ENCODE assay signal across 10 cellular contexts in genomic region chr20:11553603-11554002, GRCh38.
DNase-seq lines count a peak whose midpoint lies in the region; ATAC-seq, FAIRE-seq and TF ChIP-seq lines count a peak whose summit lies in the region.
"Had no signal": no experiment of that assay in that cellular context is flagged by ENCODE, and none has a peak within 500 bp of the region (broad histone marks: within the 10 kb centered on the region; RNA-seq: fewer than 3 reads in every experiment).

No MANE protein-coding gene starts in this region.

- no peak overlapping the region for H3K4me3 ChIP-seq in OCI-LY1 (ENCODE audit: low read depth, low read length, poor library complexity, severe bottlenecking)
- no peak overlapping the region for H3K4me3 ChIP-seq in endothelial cell of umbilical vein (replicated peaks in 1 of 3; ENCODE audit: insufficient read depth in 1 of 3, low read depth in 1 of 3, low read length in 3 of 3)

- H3K9me1 ChIP-seq in endothelial cell of umbilical vein (replicated peaks; ENCODE audit: control insufficient read depth, extremely low read depth, insufficient read depth, low read length): no peaks in the 10 kb centered on the region

- ATAC-seq in GM18870 (IDR thresholded peaks at IDR 0.05; ENCODE audit: unreplicated experiment): no peak

- no peaks in the 10 kb centered on the region for H3K36me3 ChIP-seq in OCI-LY1 (ENCODE audit: insufficient read depth, low read length)
- no peaks in the 10 kb centered on the region for H3K36me3 ChIP-seq in endothelial cell of umbilical vein (ENCODE audit: control insufficient read depth in 2 of 2, extremely low read depth in 1 of 2, insufficient read depth in 2 of 2, low read length in 2 of 2)

- dilution Hi-C loops in endothelial cell of umbilical vein (cut with MboI; ENCODE audit: extremely low pct_ligation_motif_present, low sequenced_read_pairs): no loop called here

- no peak overlapping the region for H2AFZ ChIP-seq in OCI-LY1 (ENCODE audit: low read length)
- H2AFZ ChIP-seq in endothelial cell of umbilical vein (ENCODE audit: low read depth, low read length): no peak overlapping the region

- H3F3A ChIP-seq in OCI-LY1 (ENCODE audit: insufficient read depth, low read length): no peaks in the 10 kb centered on the region

- H3K79me2 ChIP-seq in OCI-LY1 (ENCODE audit: insufficient read depth, low read length): no peaks in the 10 kb centered on the region
- no peaks in the 10 kb centered on the region for H3K79me2 ChIP-seq in endothelial cell of umbilical vein (ENCODE audit: control insufficient read depth, insufficient read depth, low read length)

- CTCF ChIA-PET in endothelial cell of umbilical vein (lab: Charles Lee): interaction anchor here (0.5 kb wide), 1 partner anchor 454 kb away, joined by 3 read pairs; no protein-coding TSS in a partner anchor

- no peak for TF ChIP-seq POLR2A in endothelial cell of umbilical vein (IDR thresholded peaks at IDR 0.05; ENCODE audit: low read depth, low read length)

- POLR2A ChIA-PET in endothelial cell of umbilical vein (lab: Charles Lee): no interaction called here

- BruUV-seq in endothelial cell of umbilical vein (replicated peaks; lab: Mats Ljungman, UMichigan): no TSS peak

- intact Hi-C loops in endothelial cell of umbilical vein (cut with micrococcal nuclease): no loop called here

- peak; percentile 11; the same call in 1 of the 2 replicates for TF ChIP-seq CTCF in OCI-LY1 (IDR thresholded peaks at IDR 0.05; ENCODE audit: low read length)
- peak in 1 of 2 donors; percentile 8 for TF ChIP-seq CTCF in endothelial cell of umbilical vein (IDR thresholded peaks at IDR 0.05; ENCODE audit: extremely low read depth in 1 of 2, insufficient read depth in 1 of 2, low read depth in 1 of 2, low read length in 2 of 2)

- H3K27me3 ChIP-seq in OCI-LY1 (ENCODE audit: insufficient read depth, low read length): no peaks in the 10 kb centered on the region
- peaks cover 0 to 2% of the 10 kb centered on the region in 2 experiments for H3K27me3 ChIP-seq in endothelial cell of umbilical vein (ENCODE audit: control insufficient read depth in 2 of 2, insufficient read depth in 2 of 2, low read length in 2 of 2)

- no peak for FAIRE-seq in endothelial cell of umbilical vein (lab: Jason Lieb, UNC)

- no peaks in the 10 kb centered on the region for H3K4me1 ChIP-seq in OCI-LY1 (ENCODE audit: insufficient read depth, low read length, severe bottlenecking)
- H3K4me1 ChIP-seq in endothelial cell of umbilical vein (ENCODE audit: control insufficient read depth, extremely low read depth, insufficient read depth, low read length): no peaks in the 10 kb centered on the region

- H3K27ac ChIP-seq in OCI-LY1 (ENCODE audit: low read depth, low read length, poor library complexity, severe bottlenecking) (no peak overlapping the region), endothelial cell of umbilical vein (ENCODE audit: insufficient read depth, low read depth, low read length) (no peak overlapping the region)

- H3K9ac ChIP-seq in OCI-LY1 (ENCODE audit: low read length): no peak overlapping the region
- no peak overlapping the region for H3K9ac ChIP-seq in endothelial cell of umbilical vein (replicated peaks; ENCODE audit: extremely low read depth, insufficient read depth, low read length)

- H3K9me2 ChIP-seq in OCI-LY1 (ENCODE audit: low read depth, low read length): no peaks in the 10 kb centered on the region

- DNase-seq in SIG-M5 treated with dmso at 0.1 percent for 504 hours (lab: John Stamatoyannopoulos, UW; ENCODE audit: unreplicated experiment) (peak; percentile 3), SIG-M5 (lab: John Stamatoyannopoulos, UW) (no peak), endothelial cell of umbilical vein (ENCODE audit: low read depth, low spot score) (peak; percentile 7), superior temporal gyrus (ENCODE audit: extremely low spot score) (peak; percentile 63), NCI-H524 treated with DMSO at 0.1 percent for 48 hours (lab: John Stamatoyannopoulos, UW) (no peak), NCI-H1048 (lab: John Stamatoyannopoulos, UW) (no peak)
- DNase-seq: activated CD8-positive, alpha-beta memory T cell treated with anti-CD3 and anti-CD28 coated beads, Interleukin-2, amount 50 U/mL, for 48 hours; GDM1 had no signal

- H3K9me3 ChIP-seq in OCI-LY1 (ENCODE audit: low read length) (no peaks in the 10 kb centered on the region), endothelial cell of umbilical vein (replicated peaks; ENCODE audit: control insufficient read depth, insufficient read depth, low read length) (no peaks in the 10 kb centered on the region)

- no peak overlapping the region for H3K4me2 ChIP-seq in OCI-LY1 (ENCODE audit: low read length)
- H3K4me2 ChIP-seq in endothelial cell of umbilical vein (ENCODE audit: insufficient read depth, low read length): no peak overlapping the region

- H4K20me1 ChIP-seq in OCI-LY1 (ENCODE audit: insufficient read depth, low read length): no peaks in the 10 kb centered on the region
- no peaks in the 10 kb centered on the region for H4K20me1 ChIP-seq in endothelial cell of umbilical vein (replicated peaks; ENCODE audit: control insufficient read depth, extremely low read depth, insufficient read depth, low read length)

TF ChIP-seq in endothelial cell of umbilical vein, 7 proteins besides CTCF, POLR2A, EP300 and RAD21:
- no peak for TF ChIP-seq MYC (IDR thresholded peaks at IDR 0.05; ENCODE audit: low read depth, low read length)
- no peak for TF ChIP-seq FOS (IDR thresholded peaks at IDR 0.05; ENCODE audit: borderline replicate concordance, insufficient read depth, low read length)
- TF ChIP-seq POLR2AphosphoS5 (IDR thresholded peaks at IDR 0.05; ENCODE audit: insufficient read depth, low read depth, low read length): no peak
- no peak for TF ChIP-seq GATA2 (IDR thresholded peaks at IDR 0.05; ENCODE audit: insufficient read depth, insufficient read length, low read depth, low read length)
- TF ChIP-seq EZH2 (IDR thresholded peaks at IDR 0.05; ENCODE audit: borderline replicate concordance, low read depth, low read length, severe bottlenecking): no peak
- no peak for TF ChIP-seq MAX (IDR thresholded peaks at IDR 0.05; ENCODE audit: insufficient read depth, insufficient read length)
- TF ChIP-seq JUN (IDR thresholded peaks at IDR 0.05; ENCODE audit: borderline replicate concordance, insufficient read depth, insufficient read length, low read depth): no peak

Comparison
In these comparisons a context has a peak if more than half of its experiments do, and no peak if none do; other contexts are left out.
1. DNase-seq: peak in SIG-M5 treated with dmso at 0.1 percent for 504 hours (single experiment), endothelial cell of umbilical vein (single experiment) and superior temporal gyrus (single experiment); none in SIG-M5 (single experiment), NCI-H524 treated with DMSO at 0.1 percent for 48 hours (single experiment) and NCI-H1048 (single experiment).